Comparison of ENCODE assay signal across 15 cellular contexts in genomic region chr17:80345841-80346497, GRCh38.
A peak's percentile ranks its signal among the peaks of the same experiment; 100 is the strongest.
DNase-seq lines count a peak whose midpoint lies in the region; ATAC-seq and TF ChIP-seq lines count a peak whose summit lies in the region.
"Had no signal": no experiment of that assay in that cellular context is flagged by ENCODE, and none has a peak within 500 bp of the region (broad histone marks: within the 10 kb centered on the region; RNA-seq: fewer than 3 reads in every experiment).

No MANE protein-coding gene starts in this region.

- H3K27ac ChIP-seq in Panc1 (ENCODE audit: low read length) (no peak overlapping the region), spleen (no peak overlapping the region)
- H3K27ac ChIP-seq: A549, C4-2B, HL-60 had no signal

- POLR2A ChIA-PET in Caco-2 (lab: Charles Lee) = no interaction called here
- POLR2A ChIA-PET in Panc1 (lab: Charles Lee) = no interaction called here

- H3K4me3 ChIP-seq in Caco-2 (ENCODE audit: low read depth, low read length) (no peak overlapping the region), Panc1 (ENCODE audit: low read depth in 2 of 2, low read length in 2 of 2) (no peak overlapping the region), spleen (no peak overlapping the region)
- H3K4me3 ChIP-seq: A549 had no signal

- no peaks in the 10 kb centered on the region for H3K4me1 ChIP-seq in Caco-2
- no peaks in the 10 kb centered on the region for H3K4me1 ChIP-seq in Panc1 (ENCODE audit: control insufficient read depth, insufficient read depth, low read length)
- no peaks in the 10 kb centered on the region for H3K4me1 ChIP-seq in spleen
- H3K4me1 ChIP-seq: A549, BE2C had no signal

- TF ChIP-seq CTCF in Caco-2 (IDR thresholded peaks at IDR 0.05; ENCODE audit: insufficient read depth in 1 of 2, low read depth in 1 of 2, low read length in 1 of 2, severe bottlenecking in 1 of 2, unreplicated experiment in 1 of 2) (no peak), Panc1 (IDR thresholded peaks at IDR 0.05) (no peak), endothelial cell (IDR thresholded peaks at IDR 0.05; ENCODE audit: unreplicated experiment) (no peak), spleen (IDR thresholded peaks at IDR 0.05 in 8 of 11, conservative IDR thresholded peaks at IDR 0.05 in 3 of 11) (no peak), HFFc6 (IDR thresholded peaks at IDR 0.05) (no peak)

- intact Hi-C loops in Caco-2 (cut with micrococcal nuclease; ENCODE audit: unreplicated experiment) (no loop called here), Panc1 (cut with micrococcal nuclease; ENCODE audit: unreplicated experiment) (no loop called here), spleen (cut with DNase I; ENCODE audit: low total_unique reads) (no loop called here)

- H3K36me3 Mint-ChIP-seq in Caco-2 (ENCODE audit: insufficient read depth, unreplicated experiment) (peaks cover 41% of the 10 kb centered on the region), endothelial cell (ENCODE audit: low read depth, unreplicated experiment) (peaks cover 70% of the 10 kb centered on the region), HFFc6 (ENCODE audit: low read depth) (peaks cover 72% of the 10 kb centered on the region)

- H3K27ac Mint-ChIP-seq in Caco-2 (ENCODE audit: unreplicated experiment) (no peak overlapping the region), endothelial cell (ENCODE audit: unreplicated experiment) (no peak overlapping the region), HFFc6 (no peak overlapping the region)

- H3K27me3 ChIP-seq in Caco-2 (replicated peaks; ENCODE audit: control insufficient read depth, insufficient read depth, low read length) (no peaks in the 10 kb centered on the region), Panc1 (ENCODE audit: control insufficient read depth, insufficient read depth, low read length) (no peaks in the 10 kb centered on the region), spleen (replicated peaks in 1 of 7) (no peaks in the 10 kb centered on the region)
- H3K27me3 ChIP-seq: BE2C had no signal

- CTCF ChIA-PET in Caco-2 (lab: Charles Lee) (no interaction called here), Panc1 (lab: Charles Lee) (no interaction called here)

- BruUV-seq in Caco-2 (replicated peaks; lab: Mats Ljungman, UMichigan) = TSS peak; percentile 21
- BruUV-seq in Panc1 (replicated peaks; lab: Mats Ljungman, UMichigan) = TSS peak; percentile 52

- H3K4me1 Mint-ChIP-seq in Caco-2 (ENCODE audit: low read depth, unreplicated experiment) (no peaks in the 10 kb centered on the region), endothelial cell (ENCODE audit: unreplicated experiment) (peaks cover 3% of the 10 kb centered on the region), HFFc6 (ENCODE audit: low read depth) (peaks cover 13% of the 10 kb centered on the region)

- H3K27me3 Mint-ChIP-seq in Caco-2 (ENCODE audit: insufficient read depth, unreplicated experiment) (no peaks in the 10 kb centered on the region), endothelial cell (ENCODE audit: unreplicated experiment) (peaks cover 6% of the 10 kb centered on the region), HFFc6 (ENCODE audit: insufficient read depth) (peaks cover 2% of the 10 kb centered on the region)
- H3K27me3 Mint-ChIP-seq: CD4-positive, alpha-beta memory T cell had no signal

- H3K4me3 Mint-ChIP-seq in Caco-2 (ENCODE audit: unreplicated experiment) = no peak overlapping the region
- H3K4me3 Mint-ChIP-seq in endothelial cell (ENCODE audit: unreplicated experiment) = peak overlapping the region; percentile 53
- no peak overlapping the region for H3K4me3 Mint-ChIP-seq in HFFc6
- H3K4me3 Mint-ChIP-seq: CD4-positive, alpha-beta memory T cell had no signal

- H3K36me3 ChIP-seq in Caco-2 (ENCODE audit: control insufficient read depth, insufficient read depth, low read length) (peaks cover 1% of the 10 kb centered on the region), Panc1 (ENCODE audit: control insufficient read depth, insufficient read depth, low read length) (peaks cover 49% of the 10 kb centered on the region), spleen (peaks cover 19 to 100% (median 98%) of the 10 kb centered on the region in 6 donors)

- no peak for DNase-seq in Caco-2
- no peak for DNase-seq in Panc1 (ENCODE audit: low read depth, low spot score)
- DNase-seq in endothelial cell (ENCODE audit: low spot score) = no peak
- peak; percentile 17 for DNase-seq in spleen
- no peak for DNase-seq in HFFc6
- no peak for DNase-seq in stimulated activated CD4-positive, alpha-beta T cell treated with anti-CD3 and anti-CD28 coated beads, Interleukin-2, amount 100 ng/mL, for 24 hours
- DNase-seq: BE2C; CD4-positive, alpha-beta memory T cell; DMS153; DMS79 treated with DMSO at 0.1 percent for 48 hours; EL had no signal

- no peaks in the 10 kb centered on the region for H3K9me3 ChIP-seq in Caco-2
- no peaks in the 10 kb centered on the region for H3K9me3 ChIP-seq in Panc1 (ENCODE audit: control insufficient read depth, insufficient read depth, low read depth, low read length)
- H3K9me3 ChIP-seq in spleen = no peaks in the 10 kb centered on the region
- H3K9me3 ChIP-seq: A549, BE2C had no signal

- in situ Hi-C loops in Panc1 (cut with HindIII; ENCODE audit: low pct_unique_long_range_greater_than_20kb, low sequenced_read_pairs) = no loop called here

- 95 to 98% (median 96%) methylated on average over 25 to 27 of the region's 27 CpGs for WGBS in spleen, 5 donors

- H3K9me3 Mint-ChIP-seq in Caco-2 (ENCODE audit: unreplicated experiment) (no peaks in the 10 kb centered on the region), endothelial cell (ENCODE audit: unreplicated experiment) (no peaks in the 10 kb centered on the region), HFFc6 (no peaks in the 10 kb centered on the region)

- TF ChIP-seq POLR2A in spleen (IDR thresholded peaks at IDR 0.05) = no peak

- ATAC-seq in Panc1 = no peak
- ATAC-seq: A549, HCT116 had no signal
